In the genomic region with DNA sequence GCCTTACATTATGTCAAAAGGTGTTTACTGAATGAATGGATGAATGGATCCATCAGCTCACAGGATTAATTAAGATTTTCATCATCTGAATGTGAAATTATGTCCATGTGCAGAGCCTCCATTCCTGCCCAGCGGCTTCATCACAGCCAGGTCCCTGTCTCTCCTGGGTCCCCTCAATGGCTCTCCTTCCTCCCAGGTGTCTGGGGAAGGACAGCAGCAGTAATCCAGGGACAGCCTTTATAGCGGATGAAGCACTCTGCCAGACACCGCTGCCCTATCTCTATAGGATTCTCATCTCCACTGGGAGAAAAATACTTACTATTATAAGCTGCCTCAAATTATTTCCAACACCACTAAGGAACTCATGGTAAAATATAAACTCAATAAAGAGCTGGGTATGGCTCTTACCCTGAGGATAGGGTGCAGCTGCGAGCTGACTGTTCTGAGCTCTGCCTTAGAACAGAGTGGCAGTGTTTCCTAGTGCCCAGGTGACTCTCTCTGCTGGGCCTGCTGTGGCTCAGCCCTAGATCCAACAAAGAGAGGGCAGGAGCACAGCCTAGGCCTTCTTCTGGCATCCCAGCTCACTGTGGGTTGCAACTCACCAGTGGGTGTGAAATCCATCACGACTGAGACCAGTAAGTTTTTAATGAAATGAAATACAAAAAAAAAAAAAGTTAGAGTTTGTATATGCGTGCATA, we compare ENCODE assay signal across 19 cellular contexts. TPM values are rescaled to one million over a fixed set of nuclear protein-coding genes. Genes with fewer than 3 reads are reported as not detected.
A peak's percentile ranks its signal among the peaks of the same experiment; 100 is the strongest.
DNase-seq lines count a peak whose midpoint lies in the region; ATAC-seq and TF ChIP-seq lines count a peak whose summit lies in the region.
"Had no signal": no experiment of that assay in that cellular context is flagged by ENCODE, and none has a peak within 500 bp of the region (broad histone marks: within the 10 kb centered on the region; RNA-seq: fewer than 3 reads in every experiment).

No MANE protein-coding gene starts in this region.

- H3K18ac ChIP-seq in neuronal stem cell (ENCODE audit: low read length), result peak overlapping the region; percentile 15

- no peak overlapping the region for H2BK5ac ChIP-seq in neuronal stem cell (ENCODE audit: low read length)

- no peak overlapping the region for H4K8ac ChIP-seq in neuronal stem cell (ENCODE audit: low read depth, low read length)

- no peak overlapping the region for H3K4ac ChIP-seq in neuronal stem cell (ENCODE audit: low read length)

- H3K4me3 ChIP-seq in adrenal gland, result no peak overlapping the region
- peak overlapping the region in 1 of 2 donors; percentile 12 for H3K4me3 ChIP-seq in neuronal stem cell (ENCODE audit: low read length in 2 of 2)
- H3K4me3 ChIP-seq in hepatocyte, result no peak overlapping the region
- H3K4me3 ChIP-seq: K562, mucosa of descending colon had no signal

- TF ChIP-seq CTCF in adrenal gland (IDR thresholded peaks at IDR 0.05) (no peak), hepatocyte (IDR thresholded peaks at IDR 0.05; ENCODE audit: poor library complexity) (no peak)

- H3K27me3 ChIP-seq in adrenal gland (no peaks in the 10 kb centered on the region), neuronal stem cell (ENCODE audit: control insufficient read depth in 3 of 3, insufficient read depth in 3 of 3, low read depth in 1 of 3, low read length in 3 of 3) (no peaks in the 10 kb centered on the region), hepatocyte (no peaks in the 10 kb centered on the region)

- H3K4me2 ChIP-seq in neuronal stem cell (ENCODE audit: insufficient read depth, low read length, poor library complexity, severe bottlenecking) (no peak overlapping the region), hepatocyte (no peak overlapping the region)

- no peaks in the 10 kb centered on the region for H3K79me1 ChIP-seq in neuronal stem cell (ENCODE audit: low read depth, low read length)

- H2AFZ ChIP-seq in neuronal stem cell (ENCODE audit: low read length) (no peak overlapping the region), hepatocyte (no peak overlapping the region)

- H3K9me2 ChIP-seq in hepatocyte (replicated peaks; ENCODE audit: insufficient read depth), result no peaks in the 10 kb centered on the region

- no peak overlapping the region for H3K9ac ChIP-seq in neuronal stem cell (ENCODE audit: low read depth, low read length, poor library complexity)

- no peak overlapping the region for H3K27ac ChIP-seq in adrenal gland
- H3K27ac ChIP-seq in neuronal stem cell (replicated peaks; ENCODE audit: low read length), result no peak overlapping the region
- H3K27ac ChIP-seq in hepatocyte, result no peak overlapping the region

- H3K36me3 ChIP-seq in adrenal gland (replicated peaks in 1 of 2), result no peaks in the 10 kb centered on the region
- no peaks in the 10 kb centered on the region for H3K36me3 ChIP-seq in neuronal stem cell (replicated peaks in 1 of 2; ENCODE audit: control insufficient read depth in 2 of 2, insufficient read depth in 2 of 2, low read length in 2 of 2)
- H3K36me3 ChIP-seq in hepatocyte (replicated peaks; ENCODE audit: insufficient read depth, low read depth), result no peaks in the 10 kb centered on the region

- peak; percentile 2 for DNase-seq in stimulated activated CD4-positive, alpha-beta T cell treated with anti-CD3 and anti-CD28 coated beads, Interleukin-4, amount 100 ng/mL, for 24 hours
- no peak for DNase-seq in stimulated activated CD4-positive, alpha-beta T cell treated with anti-CD3 and anti-CD28 coated beads, Interleukin-4, amount 100 ng/mL, for 1 hour
- DNase-seq in adrenal gland, result peak in 4 of 7 donors; percentile 5 to 39 (median 12)
- DNase-seq in neuronal stem cell (ENCODE audit: low spot score), result no peak
- no peak for DNase-seq in hepatocyte (ENCODE audit: low spot score)
- DNase-seq in effector CD4-positive, alpha-beta T cell, result no peak
- DNase-seq: activated CD4-positive, alpha-beta T cell treated with anti-CD3 and anti-CD28 coated beads for 4 hours; activated naive CD4-positive, alpha-beta T cell treated with anti-CD3 and anti-CD28 coated beads, Interleukin-2, amount 50 U/mL, for 16 hours; AML-193; left ventricle myocardium superior; MM.1S; NCI-H1436; NCI-H2171; NCI-H526 had no signal

- no peak overlapping the region for H3K23ac ChIP-seq in neuronal stem cell (ENCODE audit: low read depth, low read length, poor library complexity)

- no peak overlapping the region for H4K91ac ChIP-seq in neuronal stem cell (ENCODE audit: low read depth, low read length, poor library complexity)

- intact Hi-C loops in adrenal gland (cut with DNase I), result no loop called here

- WGBS in adrenal gland, 4 donors, result 92 to 93% (median 93%) methylated on average over 6 of the region's 6 CpGs
- WGBS in neuronal stem cell (ENCODE audit: extremely low coverage in 2 of 2, insufficient read length in 2 of 2, insufficient replicate concordance in 1 of 2), 2 donors, result no CpG with 5 or more reads among the region's 6 CpGs
- 93% methylated on average over 6 of the region's 6 CpGs for WGBS in hepatocyte (ENCODE audit: low lambda C conversion rate, missing lambda C conversion rate)

- H2AK5ac ChIP-seq in neuronal stem cell (ENCODE audit: low read depth, low read length), result no peak overlapping the region

- H3K79me2 ChIP-seq in hepatocyte, result no peaks in the 10 kb centered on the region

- no peaks in the 10 kb centered on the region for H4K20me1 ChIP-seq in hepatocyte (ENCODE audit: insufficient read depth, poor library complexity, severe bottlenecking)

- no peak for TF ChIP-seq POLR2A in adrenal gland (IDR thresholded peaks at IDR 0.05)

- H3K9me3 ChIP-seq in adrenal gland (replicated peaks in 1 of 3), result no peaks in the 10 kb centered on the region
- no peaks in the 10 kb centered on the region for H3K9me3 ChIP-seq in neuronal stem cell (replicated peaks in 1 of 2; ENCODE audit: control insufficient read depth in 2 of 2, insufficient read depth in 1 of 2, low read depth in 1 of 2, low read length in 2 of 2)
- no peaks in the 10 kb centered on the region for H3K9me3 ChIP-seq in hepatocyte (ENCODE audit: low read depth)
- H3K9me3 ChIP-seq: mucosa of descending colon had no signal

- H3K4me1 ChIP-seq in adrenal gland (replicated peaks in 1 of 2), result no peaks in the 10 kb centered on the region
- H3K4me1 ChIP-seq in neuronal stem cell (ENCODE audit: control insufficient read depth in 2 of 2, insufficient read depth in 1 of 2, low read depth in 1 of 2, low read length in 2 of 2), result peaks cover 0 to 2% of the 10 kb centered on the region in 2 donors
- peaks cover 2% of the 10 kb centered on the region for H3K4me1 ChIP-seq in hepatocyte (ENCODE audit: insufficient read depth)

- no peak for ATAC-seq in GM18517 (IDR thresholded peaks at IDR 0.05; ENCODE audit: unreplicated experiment)
- ATAC-seq: K562; left ventricle myocardium superior; mucosa of descending colon; stimulated activated memory B cell treated with anti-CD40 and anti-IgM and Interleukin-4, amounts not matched to agents 10 μg/mL and 1 μg/mL and 100 μg/mL, for 72 hours had no signal

- no peak overlapping the region for H2BK15ac ChIP-seq in neuronal stem cell (ENCODE audit: low read length)

- H2BK12ac ChIP-seq in neuronal stem cell (ENCODE audit: low read length), result no peak overlapping the region

- H2BK120ac ChIP-seq in neuronal stem cell (ENCODE audit: low read depth, low read length), result no peak overlapping the region

- H3K14ac ChIP-seq in neuronal stem cell (ENCODE audit: low read length), result no peak overlapping the region

RNA-seq across cellular contexts. Expression of gene GPRIN2, which starts 38.3 kb away (rescaled TPM):
- under 1 TPM in 2 of 8 donors, not detected in 6; 0.28 to 0.44 TPM for total RNA-seq in adrenal gland
- polyA plus RNA-seq in adrenal gland, result under 1 TPM in 2 of 3 donors, not detected in 1; 0.17 to 0.56 TPM
- 4.9 TPM for polyA plus RNA-seq in neuronal stem cell (2013, experiment 1 of 2)
- polyA plus RNA-seq in neuronal stem cell (2013, experiment 2 of 2), result 4.9 TPM
- 13.0 and 23.4 TPM in 2 replicates for total RNA-seq in hepatocyte
- polyA plus RNA-seq in hepatocyte, result 13.7 and 15.0 TPM in 2 replicates
- total RNA-seq: fibroblast of lung, K562, left ventricle myocardium superior had no signal
- polyA plus RNA-seq: fibroblast of lung, K562 had no signal

RNA-seq across cellular contexts. Expression of gene NPY4R, which starts 52.4 kb away (rescaled TPM):
- under 1 TPM in 3 of 8 donors, not detected in 5; 0.11 to 0.30 (median 0.26) TPM for total RNA-seq in adrenal gland
- polyA plus RNA-seq in adrenal gland, result under 1 TPM in 1 of 3 donors, not detected in 2; 0.16 TPM
- 0.13 TPM for polyA plus RNA-seq in neuronal stem cell (2013, experiment 1 of 2)
- polyA plus RNA-seq in neuronal stem cell (2013, experiment 2 of 2), result 0.08 TPM
- total RNA-seq in hepatocyte, result 0.12 and 0.87 TPM in 2 replicates
- polyA plus RNA-seq in hepatocyte, result 0.07 TPM in 1 of 2 replicates, not detected in the other
- total RNA-seq: fibroblast of lung, K562, left ventricle myocardium superior had no signal
- polyA plus RNA-seq: K562 had no signal

Comparison
In these comparisons a context has a peak if more than half of its experiments do, and no peak if none do; other contexts are left out.
1. DNase-seq: peak in stimulated activated CD4-positive, alpha-beta T cell treated with anti-CD3 and anti-CD28 coated beads, Interleukin-4, amount 100 ng/mL, for 24 hours (single experiment) and adrenal gland (4 of 7); none in stimulated activated CD4-positive, alpha-beta T cell treated with anti-CD3 and anti-CD28 coated beads, Interleukin-4, amount 100 ng/mL, for 1 hour (single experiment), neuronal stem cell (single experiment), hepatocyte (single experiment) and effector CD4-positive, alpha-beta T cell (single experiment).